Comparison of ENCODE assay signal across 9 cellular contexts in genomic region chr5:138035605-138036537, GRCh38. TPM values are rescaled to one million over a fixed set of nuclear protein-coding genes. Genes with fewer than 3 reads are reported as not detected.
DNase-seq lines count a peak whose midpoint lies in the region; ATAC-seq and TF ChIP-seq lines count a peak whose summit lies in the region.
"Had no signal": no experiment of that assay in that cellular context is flagged by ENCODE, and none has a peak within 500 bp of the region (broad histone marks: within the 10 kb centered on the region; RNA-seq: fewer than 3 reads in every experiment).

No MANE protein-coding gene starts in this region.

- H3K4me1 ChIP-seq in neuron (ENCODE audit: insufficient read depth, low read length) (peaks cover 15% of the 10 kb centered on the region), thoracic aorta (ENCODE audit: control insufficient read depth in 1 of 2, low read depth in 2 of 2) (peaks cover 14 to 54% of the 10 kb centered on the region in 2 donors)

- H3K4me1 Mint-ChIP-seq in activated T-helper 1 cell treated with anti-CD3 and anti-CD28 coated beads, Interleukin-12 subunit alpha, Interleukin-12 subunit beta, Interleukin-2, Interleukin-4 antibody, amounts not matched to agents 30 ng/mL and 10 ng/mL and 1 ng/mL, durations not matched to agents 14 hours and 24 hours and 36 hours (ENCODE audit: low read depth) = peaks cover 46% of the 10 kb centered on the region

- peak overlapping the region; percentile 72 for H3K27ac Mint-ChIP-seq in activated T-helper 1 cell treated with anti-CD3 and anti-CD28 coated beads, Interleukin-12 subunit alpha, Interleukin-12 subunit beta, Interleukin-2, Interleukin-4 antibody, amounts not matched to agents 30 ng/mL and 10 ng/mL and 1 ng/mL, durations not matched to agents 14 hours and 24 hours and 36 hours
- H3K27ac Mint-ChIP-seq: dendritic cell treated with granulocyte-macrophage colony-stimulating factor and Interleukin-4, amounts not matched to agents 40 ng/mL and 50 ng/mL, for 4 days had no signal

- H3K4me3 Mint-ChIP-seq in activated T-helper 1 cell treated with anti-CD3 and anti-CD28 coated beads, Interleukin-12 subunit alpha, Interleukin-12 subunit beta, Interleukin-2, Interleukin-4 antibody, amounts not matched to agents 30 ng/mL and 10 ng/mL and 1 ng/mL, durations not matched to agents 14 hours and 24 hours and 36 hours = peak overlapping the region; percentile 38
- H3K4me3 Mint-ChIP-seq: dendritic cell treated with granulocyte-macrophage colony-stimulating factor and Interleukin-4, amounts not matched to agents 40 ng/mL and 50 ng/mL, for 4 days had no signal

- intact Hi-C loops in activated T-helper 1 cell treated with anti-CD3 and anti-CD28 coated beads, Interleukin-12 subunit alpha, Interleukin-12 subunit beta, Interleukin-2, Interleukin-4 antibody, amounts not matched to agents 30 ng/mL and 10 ng/mL and 1 ng/mL, durations not matched to agents 14 hours and 24 hours and 36 hours (cut with micrococcal nuclease) = loop anchor here (1.0 to 2.0 kb wide), 5 partner anchors 32 to 257 kb away; partner anchors contain the start of gene BRD8

- H3K9me3 ChIP-seq in neuron (ENCODE audit: low read length) = no peaks in the 10 kb centered on the region
- no peaks in the 10 kb centered on the region for H3K9me3 ChIP-seq in thoracic aorta

- TF ChIP-seq CTCF in LNCAP (IDR thresholded peaks at IDR 0.05) (peak; percentile 97), thoracic aorta (IDR thresholded peaks at IDR 0.05) (peak; percentile 82)

- H3K36me3 ChIP-seq in neuron (ENCODE audit: insufficient read depth, low read length) = no peaks in the 10 kb centered on the region
- no peaks in the 10 kb centered on the region for H3K36me3 ChIP-seq in thoracic aorta

- peak overlapping the region; percentile 34 to 69 for H3K27ac ChIP-seq in thoracic aorta

- no peaks in the 10 kb centered on the region for H3K27me3 Mint-ChIP-seq in activated T-helper 1 cell treated with anti-CD3 and anti-CD28 coated beads, Interleukin-12 subunit alpha, Interleukin-12 subunit beta, Interleukin-2, Interleukin-4 antibody, amounts not matched to agents 30 ng/mL and 10 ng/mL and 1 ng/mL, durations not matched to agents 14 hours and 24 hours and 36 hours (ENCODE audit: insufficient read depth)

- H2AFZ ChIP-seq in neuron (ENCODE audit: low read depth, low read length) = peak overlapping the region; percentile 1

- DNase-seq in COR-L47 (lab: John Stamatoyannopoulos, UW) (peak; percentile 91), RPMI7951 (ENCODE audit: low read depth) (peak; percentile 85), fibroblast of peridontal ligament (ENCODE audit: extremely low read depth) (peak; percentile 92), thoracic aorta (ENCODE audit: low spot score) (no peak)
- DNase-seq in activated T-helper 1 cell treated with anti-CD3 and anti-CD28 coated beads, Interleukin-12 subunit alpha, Interleukin-12 subunit beta, Interleukin-2, Interleukin-4 antibody, amounts not matched to agents 30 ng/mL and 10 ng/mL and 1 ng/mL, durations not matched to agents 14 hours and 24 hours and 36 hours (ENCODE audit: low spot score) = peak; percentile 60

- ATAC-seq in GM21447 (IDR thresholded peaks at IDR 0.05; ENCODE audit: unreplicated experiment) = peak; percentile 38
- peak; percentile 58 for ATAC-seq in thoracic aorta (ENCODE audit: insufficient number of reproducible peaks, low FRiP score, low read depth)

- H3K36me3 Mint-ChIP-seq in activated T-helper 1 cell treated with anti-CD3 and anti-CD28 coated beads, Interleukin-12 subunit alpha, Interleukin-12 subunit beta, Interleukin-2, Interleukin-4 antibody, amounts not matched to agents 30 ng/mL and 10 ng/mL and 1 ng/mL, durations not matched to agents 14 hours and 24 hours and 36 hours (ENCODE audit: low read depth) = no peaks in the 10 kb centered on the region

- no peak overlapping the region for H3K4me3 ChIP-seq in neuron (ENCODE audit: low read length)
- no peak overlapping the region for H3K4me3 ChIP-seq in thoracic aorta

- H3K27me3 ChIP-seq in neuron (ENCODE audit: insufficient read depth, low read length) (no peaks in the 10 kb centered on the region), thoracic aorta (replicated peaks; ENCODE audit: insufficient read depth) (no peaks in the 10 kb centered on the region)

- H3K9me3 Mint-ChIP-seq in activated T-helper 1 cell treated with anti-CD3 and anti-CD28 coated beads, Interleukin-12 subunit alpha, Interleukin-12 subunit beta, Interleukin-2, Interleukin-4 antibody, amounts not matched to agents 30 ng/mL and 10 ng/mL and 1 ng/mL, durations not matched to agents 14 hours and 24 hours and 36 hours = no peaks in the 10 kb centered on the region
- H3K9me3 Mint-ChIP-seq: dendritic cell treated with granulocyte-macrophage colony-stimulating factor and Interleukin-4, amounts not matched to agents 40 ng/mL and 50 ng/mL, for 4 days had no signal

RNA-seq across cellular contexts. Expression of gene FAM13B, which starts 3.0 kb away (rescaled TPM):
- 6.2 and 6.4 TPM in 2 replicates for total RNA-seq in RPMI7951 (2014; rRNA removed; shearing (Covaris generic))
- total RNA-seq in activated T-helper 1 cell treated with anti-CD3 and anti-CD28 coated beads, Interleukin-12 subunit alpha, Interleukin-12 subunit beta, Interleukin-2, Interleukin-4 antibody, amounts not matched to agents 30 ng/mL and 10 ng/mL and 1 ng/mL, durations not matched to agents 14 hours and 24 hours and 36 hours = 17.2 and 22.3 TPM in 2 replicates
- total RNA-seq in thoracic aorta = 100 to 1,000 TPM in 1 of 2 donors, 10 to 100 TPM in 1; 65.1 to 134 TPM

RNA-seq across cellular contexts. Expression of gene WNT8A, which starts 48.0 kb away (rescaled TPM):
- not detected in 2 replicates for total RNA-seq in RPMI7951 (2014; rRNA removed; shearing (Covaris generic))
- not detected in 2 replicates for total RNA-seq in activated T-helper 1 cell treated with anti-CD3 and anti-CD28 coated beads, Interleukin-12 subunit alpha, Interleukin-12 subunit beta, Interleukin-2, Interleukin-4 antibody, amounts not matched to agents 30 ng/mL and 10 ng/mL and 1 ng/mL, durations not matched to agents 14 hours and 24 hours and 36 hours
- total RNA-seq in thoracic aorta = not detected
